Comparison of ENCODE assay signal across 21 cellular contexts in the genomic region with DNA sequence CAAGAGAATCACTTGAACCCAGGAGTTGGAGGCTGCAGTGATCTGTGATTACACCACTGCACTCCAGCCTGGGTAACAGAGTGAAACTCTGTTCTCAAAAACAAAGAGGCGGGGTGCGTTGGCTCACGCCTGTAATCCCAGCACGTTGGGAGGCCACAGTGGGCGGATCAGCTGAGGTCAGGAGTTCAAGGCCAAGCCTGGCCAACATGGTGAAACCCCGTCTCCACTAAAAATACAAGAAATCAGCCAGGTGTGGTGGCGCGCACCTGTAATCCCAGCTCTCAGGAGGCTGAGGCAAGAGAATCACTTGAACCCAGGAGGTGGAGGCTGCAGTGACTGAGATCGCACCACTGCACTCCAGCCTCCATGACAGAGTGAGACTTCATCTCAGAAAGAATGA. TPM values are rescaled to one million over a fixed set of nuclear protein-coding genes. Genes with fewer than 3 reads are reported as not detected.
A peak's percentile ranks its signal among the peaks of the same experiment; 100 is the strongest.
DNase-seq lines count a peak whose midpoint lies in the region; ATAC-seq, FAIRE-seq and TF ChIP-seq lines count a peak whose summit lies in the region.
"Had no signal": no experiment of that assay in that cellular context is flagged by ENCODE, and none has a peak within 500 bp of the region (broad histone marks: within the 10 kb centered on the region; RNA-seq: fewer than 3 reads in every experiment).

No MANE protein-coding gene starts in this region.

- H4K20me1 ChIP-seq in HepG2 (ENCODE audit: insufficient read depth, low read length) = no peaks in the 10 kb centered on the region
- H4K20me1 ChIP-seq in K562 (replicated peaks; ENCODE audit: control insufficient read depth, insufficient read depth, low read length) = no peaks in the 10 kb centered on the region

- no peaks in the 10 kb centered on the region for H3K9me3 Mint-ChIP-seq in activated CD8-positive, alpha-beta T cell treated with anti-CD3 and anti-CD28 coated beads, Interleukin-2, amount 10 ng/mL, durations not matched to agents 7 days and 5 days (ENCODE audit: insufficient read depth)
- no peaks in the 10 kb centered on the region for H3K9me3 Mint-ChIP-seq in activated CD8-positive, alpha-beta T cell treated with anti-CD3 and anti-CD28 coated beads for 36 hours
- no peaks in the 10 kb centered on the region for H3K9me3 Mint-ChIP-seq in stimulated activated naive B cell treated with anti-CD40 and anti-IgM and Interleukin-4, amounts not matched to agents 10 μg/mL and 1 μg/mL and 100 μg/mL, for 72 hours
- H3K9me3 Mint-ChIP-seq: CD14-positive monocyte, GM23338 had no signal

- BruUV-seq in HepG2 (replicated peaks; lab: Mats Ljungman, UMichigan) (no TSS peak), K562 (replicated peaks; lab: Mats Ljungman, UMichigan) (no TSS peak)

- POLR2A ChIA-PET in activated CD8-positive, alpha-beta T cell treated with anti-CD3 and anti-CD28 coated beads, Interleukin-2, amount 10 ng/mL, durations not matched to agents 7 days and 5 days (lab: Charles Lee) = no interaction called here
- POLR2A ChIA-PET in activated CD8-positive, alpha-beta T cell treated with anti-CD3 and anti-CD28 coated beads for 36 hours (lab: Charles Lee) = interaction anchor here (0.6 kb wide), 1 partner anchor 1712 kb away, joined by 3 read pairs; no protein-coding TSS in a partner anchor
- POLR2A ChIA-PET in HepG2 (lab: Yijun Ruan, JAX) (interaction anchor here (0.7 kb wide), 1 partner anchor 32 kb away, joined by 4 read pairs; no protein-coding TSS in a partner anchor), K562 (lab: Yijun Ruan, JAX) (no interaction called here)

- H3K79me2 ChIP-seq in HepG2 (ENCODE audit: insufficient read depth, low read length) = no peaks in the 10 kb centered on the region
- H3K79me2 ChIP-seq in K562 (ENCODE audit: control insufficient read depth, insufficient read depth, low read length) = no peaks in the 10 kb centered on the region

- no peaks in the 10 kb centered on the region for H3K9me1 ChIP-seq in K562 (ENCODE audit: control insufficient read depth, insufficient read depth, low read length)

- H2AFZ ChIP-seq in HepG2 (ENCODE audit: low read length) (no peak overlapping the region), K562 (ENCODE audit: low read depth, low read length) (no peak overlapping the region)
- H2AFZ ChIP-seq: GM23338 had no signal

- H3K9me3 ChIP-seq in HepG2 (ENCODE audit: low read length) = no peaks in the 10 kb centered on the region
- H3K9me3 ChIP-seq in right lobe of liver = no peaks in the 10 kb centered on the region
- H3K9me3 ChIP-seq in K562 (replicated peaks; ENCODE audit: control insufficient read depth, insufficient read depth, low read depth, low read length) = no peaks in the 10 kb centered on the region
- H3K9me3 ChIP-seq in gastroesophageal sphincter = no peaks in the 10 kb centered on the region
- H3K9me3 ChIP-seq: BLaER1 had no signal

- TF ChIP-seq RAD21 in HepG2 (CRISPR knock-in tag; IDR thresholded peaks at IDR 0.05) (no peak), K562 (CRISPR knock-in tag; conservative IDR thresholded peaks at IDR 0.05 in 1 of 2, IDR thresholded peaks at IDR 0.05 in 1 of 2) (no peak)

- H3K4me3 Mint-ChIP-seq in activated CD8-positive, alpha-beta T cell treated with anti-CD3 and anti-CD28 coated beads, Interleukin-2, amount 10 ng/mL, durations not matched to agents 7 days and 5 days = no peak overlapping the region
- no peak overlapping the region for H3K4me3 Mint-ChIP-seq in activated CD8-positive, alpha-beta T cell treated with anti-CD3 and anti-CD28 coated beads for 36 hours
- no peak overlapping the region for H3K4me3 Mint-ChIP-seq in stimulated activated naive B cell treated with anti-CD40 and anti-IgM and Interleukin-4, amounts not matched to agents 10 μg/mL and 1 μg/mL and 100 μg/mL, for 72 hours
- H3K4me3 Mint-ChIP-seq: CD14-positive monocyte; CD4-positive, alpha-beta memory T cell; GM23338 had no signal

- H3K36me3 ChIP-seq in HepG2 (replicated peaks in 1 of 2; ENCODE audit: control insufficient read depth in 1 of 2, insufficient read depth in 2 of 2, low read length in 2 of 2) (peaks cover 14 to 57% of the 10 kb centered on the region in 2 experiments), right lobe of liver (peaks cover 0 to 28% (median 4%) of the 10 kb centered on the region in 4 donors), K562 (ENCODE audit: control insufficient read depth, insufficient read depth, low read length) (peaks cover 74% of the 10 kb centered on the region), gastroesophageal sphincter (peaks cover 0 to 80% of the 10 kb centered on the region in 2 donors)

- in situ Hi-C loops in HepG2 (cut with HindIII; ENCODE audit: extremely low pct_ligation_motif_present, low pct_unique_long_range_greater_than_20kb) = no loop called here
- in situ Hi-C loops in K562 (cut with MboI) = no loop called here

- FAIRE-seq in HepG2 (lab: Jason Lieb, UNC) = no peak
- FAIRE-seq in K562 (lab: Jason Lieb, UNC) = no peak
- FAIRE-seq: GM12892, GM18507, H54, HTR-8/SVneo had no signal

- no peaks in the 10 kb centered on the region for H3K4me1 Mint-ChIP-seq in activated CD8-positive, alpha-beta T cell treated with anti-CD3 and anti-CD28 coated beads, Interleukin-2, amount 10 ng/mL, durations not matched to agents 7 days and 5 days (ENCODE audit: low read depth)
- peaks cover 2% of the 10 kb centered on the region for H3K4me1 Mint-ChIP-seq in activated CD8-positive, alpha-beta T cell treated with anti-CD3 and anti-CD28 coated beads for 36 hours (ENCODE audit: low read depth)
- no peaks in the 10 kb centered on the region for H3K4me1 Mint-ChIP-seq in stimulated activated naive B cell treated with anti-CD40 and anti-IgM and Interleukin-4, amounts not matched to agents 10 μg/mL and 1 μg/mL and 100 μg/mL, for 72 hours
- H3K4me1 Mint-ChIP-seq: GM23338 had no signal

- WGBS in HepG2 (ENCODE audit: low lambda C conversion rate) = 84% methylated on average over 9 of the region's 9 CpGs
- WGBS in right lobe of liver (ENCODE audit: insufficient coverage, low coverage, low lambda C conversion rate, missing lambda C conversion rate) = 80% methylated on average over 1 of the region's 9 CpGs
- 68% methylated on average over 9 of the region's 9 CpGs for WGBS in K562 (ENCODE audit: insufficient coverage, low coverage, missing lambda C conversion rate)
- WGBS in gastroesophageal sphincter (ENCODE audit: low coverage in 1 of 2), 2 donors = 86% methylated on average over 6 of the region's 9 CpGs; no CpG with 5 or more reads in 1 of the 2 donors

- no peak overlapping the region for H3K27ac Mint-ChIP-seq in activated CD8-positive, alpha-beta T cell treated with anti-CD3 and anti-CD28 coated beads, Interleukin-2, amount 10 ng/mL, durations not matched to agents 7 days and 5 days
- H3K27ac Mint-ChIP-seq in activated CD8-positive, alpha-beta T cell treated with anti-CD3 and anti-CD28 coated beads for 36 hours = no peak overlapping the region
- H3K27ac Mint-ChIP-seq in stimulated activated naive B cell treated with anti-CD40 and anti-IgM and Interleukin-4, amounts not matched to agents 10 μg/mL and 1 μg/mL and 100 μg/mL, for 72 hours = peak overlapping the region; percentile 56
- H3K27ac Mint-ChIP-seq: GM23338 had no signal

- no peak overlapping the region for H3K9ac ChIP-seq in HepG2 (ENCODE audit: insufficient read depth, low read depth, low read length)
- no peak overlapping the region for H3K9ac ChIP-seq in K562 (ENCODE audit: insufficient read depth in 1 of 2, low read depth in 2 of 2, low read length in 2 of 2)
- H3K9ac ChIP-seq: BLaER1 had no signal

- no peak for ATAC-seq in activated CD8-positive, alpha-beta T cell treated with anti-CD3 and anti-CD28 coated beads, Interleukin-2, amount 10 ng/mL, durations not matched to agents 7 days and 5 days
- ATAC-seq in activated CD8-positive, alpha-beta T cell treated with anti-CD3 and anti-CD28 coated beads for 36 hours = no peak
- ATAC-seq in HepG2 (no peak), right lobe of liver (no peak), K562 (peak; percentile 19; the same call in 1 of the 3 replicates), HG03135 (IDR thresholded peaks at IDR 0.05; ENCODE audit: unreplicated experiment) (no peak), gastroesophageal sphincter (no peak)
- no peak for ATAC-seq in stimulated activated naive B cell treated with anti-CD40 and anti-IgM and Interleukin-4, amounts not matched to agents 10 μg/mL and 1 μg/mL and 100 μg/mL, for 72 hours (replicated peaks)
- ATAC-seq: GM23338 had no signal

- H3K27ac ChIP-seq in HepG2 (ENCODE audit: extremely low read length, insufficient read depth, low read length) = no peak overlapping the region
- no peak overlapping the region for H3K27ac ChIP-seq in right lobe of liver
- no peak overlapping the region for H3K27ac ChIP-seq in K562 (ENCODE audit: extremely low read depth, low read depth, low read length)
- no peak overlapping the region for H3K27ac ChIP-seq in gastroesophageal sphincter
- H3K27ac ChIP-seq: BLaER1 had no signal

- no peaks in the 10 kb centered on the region for H3K27me3 Mint-ChIP-seq in activated CD8-positive, alpha-beta T cell treated with anti-CD3 and anti-CD28 coated beads, Interleukin-2, amount 10 ng/mL, durations not matched to agents 7 days and 5 days (ENCODE audit: low read depth)
- H3K27me3 Mint-ChIP-seq in activated CD8-positive, alpha-beta T cell treated with anti-CD3 and anti-CD28 coated beads for 36 hours = no peaks in the 10 kb centered on the region
- H3K27me3 Mint-ChIP-seq in stimulated activated naive B cell treated with anti-CD40 and anti-IgM and Interleukin-4, amounts not matched to agents 10 μg/mL and 1 μg/mL and 100 μg/mL, for 72 hours = no peaks in the 10 kb centered on the region
- H3K27me3 Mint-ChIP-seq: CD4-positive, alpha-beta memory T cell had no signal

- H3K4me2 ChIP-seq in HepG2 (ENCODE audit: low read depth, low read length) (no peak overlapping the region), K562 (ENCODE audit: insufficient read depth, low read length) (no peak overlapping the region)
- H3K4me2 ChIP-seq: BLaER1, GM23338 had no signal

- CTCF ChIA-PET in activated CD8-positive, alpha-beta T cell treated with anti-CD3 and anti-CD28 coated beads, Interleukin-2, amount 10 ng/mL, durations not matched to agents 7 days and 5 days (lab: Charles Lee) = no interaction called here
- CTCF ChIA-PET in activated CD8-positive, alpha-beta T cell treated with anti-CD3 and anti-CD28 coated beads for 36 hours (lab: Charles Lee) = no interaction called here
- CTCF ChIA-PET in HepG2 (lab: Yijun Ruan, JAX; ENCODE audit: low intra/inter-chr PET ratio, low total read pairs) (no interaction called here), K562 (lab: Yijun Ruan, JAX; ENCODE audit: low intra/inter-chr PET ratio) (no interaction called here)

- H3K4me3 ChIP-seq in HepG2 (replicated peaks in 1 of 3; ENCODE audit: insufficient read depth in 1 of 3, low read depth in 2 of 3, low read length in 3 of 3) (no peak overlapping the region), right lobe of liver (no peak overlapping the region), K562 (no peak overlapping the region), gastroesophageal sphincter (no peak overlapping the region)
- H3K4me3 ChIP-seq: BLaER1, GM23338 had no signal

- intact Hi-C loops in activated CD8-positive, alpha-beta T cell treated with anti-CD3 and anti-CD28 coated beads for 36 hours (cut with micrococcal nuclease) = no loop called here
- intact Hi-C loops in HepG2 (cut with micrococcal nuclease; ENCODE audit: unreplicated experiment) = no loop called here
- intact Hi-C loops in right lobe of liver (cut with DNase I) = no loop called here
- intact Hi-C loops in K562 (cut with micrococcal nuclease) = no loop called here

- no peak for TF ChIP-seq CTCF in activated CD8-positive, alpha-beta T cell treated with anti-CD3 and anti-CD28 coated beads for 36 hours (IDR thresholded peaks at IDR 0.05)
- TF ChIP-seq CTCF in HepG2 (CRISPR knock-in tag; IDR thresholded peaks at IDR 0.05) (no peak), right lobe of liver (IDR thresholded peaks at IDR 0.05) (no peak), K562 (IDR thresholded peaks at IDR 0.05 in 2 of 3, conservative IDR thresholded peaks at IDR 0.05 in 1 of 3; ENCODE audit: insufficient read depth in 2 of 3, low read depth in 1 of 3, low read length in 3 of 3) (no peak), gastroesophageal sphincter (IDR thresholded peaks at IDR 0.05) (no peak)

- peaks cover 47% of the 10 kb centered on the region for H3K36me3 Mint-ChIP-seq in activated CD8-positive, alpha-beta T cell treated with anti-CD3 and anti-CD28 coated beads, Interleukin-2, amount 10 ng/mL, durations not matched to agents 7 days and 5 days (ENCODE audit: low read depth)
- peaks cover 25% of the 10 kb centered on the region for H3K36me3 Mint-ChIP-seq in activated CD8-positive, alpha-beta T cell treated with anti-CD3 and anti-CD28 coated beads for 36 hours (ENCODE audit: low read depth)
- H3K36me3 Mint-ChIP-seq in stimulated activated naive B cell treated with anti-CD40 and anti-IgM and Interleukin-4, amounts not matched to agents 10 μg/mL and 1 μg/mL and 100 μg/mL, for 72 hours = peaks cover 30 to 41% of the 10 kb centered on the region in 2 donors

- no peak for TF ChIP-seq EP300 in HepG2 (IDR thresholded peaks at IDR 0.05; ENCODE audit: low read depth in 2 of 2, low read length in 2 of 2)
- TF ChIP-seq EP300 in HepG2 (CRISPR knock-in tag; IDR thresholded peaks at IDR 0.05; ENCODE audit: borderline replicate concordance) = no peak
- no peak for TF ChIP-seq EP300 in K562 (IDR thresholded peaks at IDR 0.05; ENCODE audit: low read length)
- no peak for TF ChIP-seq EP300 in gastroesophageal sphincter (IDR thresholded peaks at IDR 0.05)

- TF ChIP-seq POLR2A in HepG2 (IDR thresholded peaks at IDR 0.05; ENCODE audit: insufficient read depth in 1 of 2, low read depth in 2 of 2, low read length in 2 of 2) (no peak), right lobe of liver (IDR thresholded peaks at IDR 0.05) (no peak), K562 (conservative IDR thresholded peaks at IDR 0.05) (no peak), gastroesophageal sphincter (IDR thresholded peaks at IDR 0.05) (no peak)

- peak; percentile 14 for DNase-seq in activated CD8-positive, alpha-beta T cell treated with anti-CD3 and anti-CD28 coated beads, Interleukin-2, amount 10 ng/mL, durations not matched to agents 7 days and 5 days
- DNase-seq in activated CD8-positive, alpha-beta T cell treated with anti-CD3 and anti-CD28 coated beads for 36 hours = no peak
- DNase-seq in HepG2 (ENCODE audit: low spot score) (no peak), right lobe of liver (no peak), K562 (ENCODE audit: extremely low read depth in 1 of 4, low spot score in 3 of 4) (no peak)
- DNase-seq in stimulated activated naive B cell treated with anti-CD40 and anti-IgM and Interleukin-4, amounts not matched to agents 10 μg/mL and 1 μg/mL and 100 μg/mL, for 72 hours = no peak
- DNase-seq: 8988T; CD4-positive, alpha-beta memory T cell; DMS153; DMS79; GDM1; HCEC 1CT had no signal

- H3K4me1 ChIP-seq in HepG2 (ENCODE audit: insufficient read depth, low read length) = no peaks in the 10 kb centered on the region
- H3K4me1 ChIP-seq in right lobe of liver = no peaks in the 10 kb centered on the region
- H3K4me1 ChIP-seq in K562 (replicated peaks in 1 of 2; ENCODE audit: control insufficient read depth in 2 of 2, insufficient read depth in 2 of 2, low read length in 2 of 2) = peaks cover 0 to 7% of the 10 kb centered on the region in 2 experiments; a peak in 3 of 5 replicates
- H3K4me1 ChIP-seq in gastroesophageal sphincter = peaks cover 0 to 25% (median 0%) of the 10 kb centered on the region in 3 donors
- H3K4me1 ChIP-seq: BLaER1 had no signal

- H3K27me3 ChIP-seq in HepG2 (ENCODE audit: control insufficient read depth in 1 of 2, insufficient read depth in 2 of 2, low read length in 2 of 2) (no peaks in the 10 kb centered on the region), right lobe of liver (no peaks in the 10 kb centered on the region), K562 (ENCODE audit: control insufficient read depth in 2 of 2, insufficient read depth in 2 of 2, low read length in 2 of 2) (no peaks in the 10 kb centered on the region), gastroesophageal sphincter (no peaks in the 10 kb centered on the region)
- H3K27me3 ChIP-seq: BLaER1 had no signal

RNA-seq across cellular contexts. Expression of a gene that starts 42.4 kb away (rescaled TPM):
- total RNA-seq in activated CD8-positive, alpha-beta T cell treated with anti-CD3 and anti-CD28 coated beads, Interleukin-2, amount 10 ng/mL, durations not matched to agents 7 days and 5 days = 100 to 1,000 TPM; 154 TPM
- total RNA-seq in activated CD8-positive, alpha-beta T cell treated with anti-CD3 and anti-CD28 coated beads for 36 hours = 100 to 1,000 TPM; 108 to 113 TPM
- total RNA-seq in HepG2 (2016; rRNA removed; fragmentation: Illumina TruSeq; extraction: Trizol) (30.7 and 46.3 TPM in 2 replicates), right lobe of liver (1 to 10 TPM; 2.7 to 4.8 (median 4.2) TPM), K562 (2014; rRNA removed) (47.2 and 50.6 TPM in 2 replicates), K562 (2014; rRNA removed; fragmentation: Illumina TruSeq; extraction: Trizol) (75.9 and 83.0 TPM in 2 replicates), K562 (2015; rRNA removed; fragmentation: Illumina TruSeq; extraction: Trizol) (65.1 and 70.1 TPM in 2 replicates), K562 (2021) (103 and 127 TPM in 2 replicates), gastroesophageal sphincter (1 to 10 TPM; 4.6 to 6.4 (median 5.6) TPM)
- 4.3 and 4.9 TPM in 2 replicates for total RNA-seq in HepG2 (2016; cell fraction: cytosol; rRNA removed; fragmentation: Illumina TruSeq; extraction: Trizol; ENCODE audit: low read depth)
- total RNA-seq in HepG2 (2016; cell fraction: insoluble cytoplasmic fraction; rRNA removed; fragmentation: Illumina TruSeq; extraction: Trizol) = 31.3 and 48.9 TPM in 2 replicates
- 10.3 and 10.6 TPM in 2 replicates for total RNA-seq in HepG2 (2016; cell fraction: membrane; rRNA removed; fragmentation: Illumina TruSeq; extraction: Trizol)
- 33.8 and 35.6 TPM in 2 replicates for total RNA-seq in HepG2 (2016; cell fraction: nucleus; rRNA removed; fragmentation: Illumina TruSeq; extraction: Trizol)
- polyA plus RNA-seq in HepG2 (2011; rRNA removed) (10.4 and 15.1 TPM in 2 replicates), K562 (2011; rRNA removed) (75.0 and 124 TPM in 2 replicates), K562 (2014; fragmentation: Illumina TruSeq; extraction: Trizol) (78.8 and 86.1 TPM in 2 replicates), K562 (2014; fragmentation: Nextera tagmentation; extraction: Ambion mirVana) (10 to 100 TPM; 21.5 to 97.7 TPM), K562 (2014; rRNA removed) (94.6 and 97.2 TPM in 2 replicates)
- 10.6 and 12.1 TPM in 2 replicates for polyA plus RNA-seq in HepG2 (2011; cell fraction: cytosol; rRNA removed)
- 14.6 and 15.9 TPM in 2 replicates for polyA plus RNA-seq in HepG2 (2011; cell fraction: nucleus; rRNA removed)
- polyA plus RNA-seq in HepG2 (2012) = 9.7 and 17.7 TPM in 2 replicates
- 0.87 and 1.1 TPM in 2 replicates for polyA plus RNA-seq in HepG2 (2016; cell fraction: cytosol; fragmentation: Illumina TruSeq; extraction: Trizol; ENCODE audit: low read depth)
- polyA plus RNA-seq in HepG2 (2016; cell fraction: insoluble cytoplasmic fraction; fragmentation: Illumina TruSeq; extraction: Trizol; ENCODE audit: low read depth) = 41.4 and 43.6 TPM in 2 replicates
- 3.0 and 3.9 TPM in 2 replicates for polyA plus RNA-seq in HepG2 (2016; cell fraction: membrane; fragmentation: Illumina TruSeq; extraction: Trizol; ENCODE audit: low read depth)
- 40.5 and 41.8 TPM in 2 replicates for polyA plus RNA-seq in HepG2 (2016; cell fraction: nucleus; fragmentation: Illumina TruSeq; extraction: Trizol; ENCODE audit: insufficient read depth, low read depth)
- polyA minus RNA-seq in HepG2 (2011; rRNA and poly(A)+ RNA removed; ENCODE audit: low replicate concordance) = 50.3 and 124 TPM in 2 replicates
- polyA minus RNA-seq in HepG2 (2011; cell fraction: cytosol; rRNA and poly(A)+ RNA removed) = 9.1 and 16.4 TPM in 2 replicates
- polyA minus RNA-seq in HepG2 (2011; cell fraction: nucleus; rRNA and poly(A)+ RNA removed) = 27.6 and 33.7 TPM in 2 replicates
- total RNA-seq in K562 (2011; cell fraction: chromatin; rRNA removed; ENCODE audit: low replicate concordance) = 177 and 316 TPM in 2 replicates
- 101 and 122 TPM in 2 replicates for total RNA-seq in K562 (2011; cell fraction: nucleolus; rRNA removed)
- 178 and 208 TPM in 2 replicates for total RNA-seq in K562 (2011; cell fraction: nucleoplasm; rRNA removed)
- polyA plus RNA-seq in K562 (2011; cell fraction: cytosol; rRNA removed) = 54.9 and 63.1 TPM in 2 replicates
- polyA plus RNA-seq in K562 (2011; cell fraction: nucleus; rRNA removed) = 114 and 154 TPM in 2 replicates
- 71.2 and 97.6 TPM in 2 replicates for polyA plus RNA-seq in K562 (2012)
- polyA minus RNA-seq in K562 (2011; rRNA and poly(A)+ RNA removed) = 201 and 283 TPM in 2 replicates
- polyA minus RNA-seq in K562 (2011; cell fraction: cytosol; rRNA and poly(A)+ RNA removed) = 50.1 and 65.9 TPM in 2 replicates
- 111 and 112 TPM in 2 replicates for polyA minus RNA-seq in K562 (2011; cell fraction: nucleus; rRNA and poly(A)+ RNA removed)

Comparison
In these comparisons a context has a peak if more than half of its experiments do, and no peak if none do; other contexts are left out.
1. POLR2A ChIA-PET loops: an anchor here in activated CD8-positive, alpha-beta T cell treated with anti-CD3 and anti-CD28 coated beads for 36 hours (0.6 kb wide) and HepG2 (0.7 kb wide); none called in activated CD8-positive, alpha-beta T cell treated with anti-CD3 and anti-CD28 coated beads, Interleukin-2, amount 10 ng/mL, durations not matched to agents 7 days and 5 days and K562.